24 cellular contexts compared by ENCODE assay signal in the genomic region with DNA sequence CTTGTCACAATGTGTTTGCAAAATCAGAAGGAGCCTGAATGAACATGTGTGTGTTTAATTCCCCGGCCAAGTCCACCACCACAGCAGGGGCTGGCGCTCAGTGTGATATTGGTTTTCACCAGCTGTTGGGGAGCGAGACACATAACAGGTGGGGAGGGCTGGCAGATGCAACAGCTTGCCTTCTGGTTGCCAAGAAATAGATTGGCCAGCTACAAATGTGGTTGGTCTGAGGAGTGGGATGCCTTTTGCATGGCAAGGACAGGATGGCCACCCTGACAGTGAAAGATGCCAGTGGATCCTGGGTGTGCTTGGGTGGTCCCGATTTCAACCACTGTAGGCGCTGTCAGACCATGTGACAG.
DNase-seq lines count a peak whose midpoint lies in the region; ATAC-seq and TF ChIP-seq lines count a peak whose summit lies in the region.
"Had no signal": no experiment of that assay in that cellular context is flagged by ENCODE, and none has a peak within 500 bp of the region (broad histone marks: within the 10 kb centered on the region; RNA-seq: fewer than 3 reads in every experiment).

No MANE protein-coding gene starts in this region.

- ATAC-seq in GM19023 (IDR thresholded peaks at IDR 0.05; ENCODE audit: unreplicated experiment) (no peak), HG03097 (IDR thresholded peaks at IDR 0.05; ENCODE audit: low FRiP score, unreplicated experiment) (no peak), GM18517 (IDR thresholded peaks at IDR 0.05; ENCODE audit: unreplicated experiment) (no peak)
- ATAC-seq: stimulated activated naive CD8-positive, alpha-beta T cell treated with anti-CD3 and anti-CD28 coated beads, Interleukin-15, amount 100 ng/mL, for 72 hours had no signal

- H3K27ac Mint-ChIP-seq in progenitor cell of endocrine pancreas = peak overlapping the region; percentile 68
- H3K27ac Mint-ChIP-seq: activated naive CD4-positive, alpha-beta T cell treated with anti-CD3 and anti-CD28 coated beads, Interleukin-2, amount 50 U/mL, for 24 hours; CD4-positive, CD25-positive, alpha-beta regulatory T cell; stimulated activated naive CD8-positive, alpha-beta T cell treated with anti-CD3 and anti-CD28 coated beads, Interleukin-15, amount 100 ng/mL, for 72 hours; WTC11 had no signal

- peaks cover 4% of the 10 kb centered on the region for H3K9me3 Mint-ChIP-seq in progenitor cell of endocrine pancreas (ENCODE audit: low read depth)

- H3K4me3 ChIP-seq in astrocyte of the cerebellum (ENCODE audit: low read depth, low read length) = no peak overlapping the region
- H3K4me3 ChIP-seq: lung, MG63, psoas muscle, tibial artery had no signal

- H3K27me3 Mint-ChIP-seq in progenitor cell of endocrine pancreas = peaks cover 8% of the 10 kb centered on the region
- H3K27me3 Mint-ChIP-seq: CD4-positive, CD25-positive, alpha-beta regulatory T cell; stimulated activated naive CD8-positive, alpha-beta T cell treated with anti-CD3 and anti-CD28 coated beads, Interleukin-15, amount 100 ng/mL, for 72 hours had no signal

- TF ChIP-seq CTCF in astrocyte of the cerebellum (IDR thresholded peaks at IDR 0.05; ENCODE audit: low read depth, low read length, missing control alignments) = no peak
- TF ChIP-seq CTCF in progenitor cell of endocrine pancreas (IDR thresholded peaks at IDR 0.05; ENCODE audit: unreplicated experiment) = no peak

- peaks cover 23% of the 10 kb centered on the region for H3K4me1 Mint-ChIP-seq in progenitor cell of endocrine pancreas (ENCODE audit: low read depth)
- H3K4me1 Mint-ChIP-seq: activated naive CD4-positive, alpha-beta T cell treated with anti-CD3 and anti-CD28 coated beads, Interleukin-2, amount 50 U/mL, for 24 hours; CD4-positive, CD25-positive, alpha-beta regulatory T cell; stimulated activated naive CD8-positive, alpha-beta T cell treated with anti-CD3 and anti-CD28 coated beads, Interleukin-15, amount 100 ng/mL, for 72 hours had no signal

- DNase-seq in NCI-H146 treated with DMSO at 0.1 percent for 48 hours (lab: John Stamatoyannopoulos, UW; ENCODE audit: unreplicated experiment) = peak; percentile 44
- peak; percentile 69 for DNase-seq in NCI-H345 (lab: John Stamatoyannopoulos, UW)
- peak; percentile 31 for DNase-seq in astrocyte of the cerebellum (ENCODE audit: low read depth)
- no peak for DNase-seq in progenitor cell of endocrine pancreas (ENCODE audit: low spot score, unreplicated experiment)
- DNase-seq: activated CD8-positive, alpha-beta memory T cell treated with anti-CD3 and anti-CD28 coated beads, Interleukin-2, amount 50 U/mL, for 4 hours; CD4-positive, CD25-positive, alpha-beta regulatory T cell; central memory CD4-positive, alpha-beta T cell; dermis blood vessel endothelial cell; DMS153; kidney glomerular epithelial cell; MG63; NCI-H187; NCI-H774; OCI-M1; psoas muscle; stimulated activated naive CD8-positive, alpha-beta T cell treated with anti-CD3 and anti-CD28 coated beads, Interleukin-15, amount 100 ng/mL, for 72 hours; T-helper 9 cell; tibial artery had no signal

- H3K4me3 Mint-ChIP-seq in progenitor cell of endocrine pancreas (ENCODE audit: low read depth) = no peak overlapping the region
- H3K4me3 Mint-ChIP-seq: activated naive CD4-positive, alpha-beta T cell treated with anti-CD3 and anti-CD28 coated beads, Interleukin-2, amount 50 U/mL, for 24 hours; CD4-positive, CD25-positive, alpha-beta regulatory T cell; stimulated activated naive CD8-positive, alpha-beta T cell treated with anti-CD3 and anti-CD28 coated beads, Interleukin-15, amount 100 ng/mL, for 72 hours; WTC11 had no signal

- in situ Hi-C loops in astrocyte of the cerebellum (cut with HindIII; ENCODE audit: low sequenced_read_pairs) = no loop called here

- no peaks in the 10 kb centered on the region for H3K36me3 Mint-ChIP-seq in progenitor cell of endocrine pancreas (ENCODE audit: insufficient read depth)
- H3K36me3 Mint-ChIP-seq: activated naive CD4-positive, alpha-beta T cell treated with anti-CD3 and anti-CD28 coated beads, Interleukin-2, amount 50 U/mL, for 24 hours; CD4-positive, CD25-positive, alpha-beta regulatory T cell; WTC11 had no signal
